10 cellular contexts compared by ENCODE assay signal in genomic region chrX:107721318-107721717, GRCh38. TPM values are rescaled to one million over a fixed set of nuclear protein-coding genes. Genes with fewer than 3 reads are reported as not detected.
DNase-seq lines count a peak whose midpoint lies in the region; ATAC-seq, FAIRE-seq and TF ChIP-seq lines count a peak whose summit lies in the region.
"Had no signal": no experiment of that assay in that cellular context is flagged by ENCODE, and none has a peak within 500 bp of the region (broad histone marks: within the 10 kb centered on the region; RNA-seq: fewer than 3 reads in every experiment).

No MANE protein-coding gene starts in this region.

- no peak overlapping the region for H3K4me3 Mint-ChIP-seq in astrocyte (ENCODE audit: unreplicated experiment)
- H3K4me3 Mint-ChIP-seq: activated CD4-positive, alpha-beta memory T cell treated with anti-CD3 and anti-CD28 coated beads, Interleukin-2, amount 10 ng/mL, durations not matched to agents 7 days and 5 days had no signal

- H3K9ac ChIP-seq in astrocyte (ENCODE audit: low read length), result no peak overlapping the region

- H3K9me3 ChIP-seq in right cardiac atrium (ENCODE audit: control insufficient read depth, low read length) (no peaks in the 10 kb centered on the region), astrocyte (ENCODE audit: insufficient read depth, low read depth, low read length) (no peaks in the 10 kb centered on the region), uterus (no peaks in the 10 kb centered on the region)

- TF ChIP-seq POLR2A in uterus (IDR thresholded peaks at IDR 0.05), result no peak

- peak overlapping the region; percentile 56 for H3K27ac ChIP-seq in right cardiac atrium (ENCODE audit: low read length)
- no peak overlapping the region for H3K27ac ChIP-seq in astrocyte (ENCODE audit: low read depth, low read length)
- H3K27ac ChIP-seq in uterus, result peak overlapping the region; percentile 21 to 49
- H3K27ac ChIP-seq: cardiac muscle cell had no signal

- no peaks in the 10 kb centered on the region for H3K79me2 ChIP-seq in astrocyte (ENCODE audit: insufficient read depth, low read length)

- H3K36me3 Mint-ChIP-seq in astrocyte (ENCODE audit: low read depth, unreplicated experiment), result no peaks in the 10 kb centered on the region

- FAIRE-seq in astrocyte (lab: Jason Lieb, UNC), result peak; percentile 89

- peaks cover 3% of the 10 kb centered on the region for H3K27me3 Mint-ChIP-seq in astrocyte (ENCODE audit: low read depth, unreplicated experiment)
- H3K27me3 Mint-ChIP-seq: activated CD4-positive, alpha-beta memory T cell treated with anti-CD3 and anti-CD28 coated beads, Interleukin-2, amount 10 ng/mL, durations not matched to agents 7 days and 5 days had no signal

- no peak overlapping the region for H2AFZ ChIP-seq in astrocyte (ENCODE audit: low read depth, low read length)

- intact Hi-C loops in right cardiac atrium (cut with DNase I), result loop anchor here in 1 of 4 donors (5.0 kb wide), 1 partner anchor 51 kb away; no protein-coding TSS in a partner anchor
- intact Hi-C loops in Right ventricle myocardium inferior (cut with DNase I), result no loop called here
- intact Hi-C loops in uterus (cut with DNase I; ENCODE audit: low total_unique reads), result no loop called here

- no peak overlapping the region for H3K4me3 ChIP-seq in right cardiac atrium (ENCODE audit: low read length)
- H3K4me3 ChIP-seq in astrocyte (ENCODE audit: insufficient read depth, low read depth, low read length), result no peak overlapping the region
- no peak overlapping the region for H3K4me3 ChIP-seq in uterus
- H3K4me3 ChIP-seq: cardiac muscle cell had no signal

- H3K4me1 ChIP-seq in right cardiac atrium (ENCODE audit: control insufficient read depth, insufficient read depth, low read length), result peaks cover 19% of the 10 kb centered on the region
- H3K4me1 ChIP-seq in astrocyte (ENCODE audit: insufficient read depth, low read length), result peaks cover 4% of the 10 kb centered on the region
- H3K4me1 ChIP-seq in uterus, result no peaks in the 10 kb centered on the region

- 55% methylated on average over 9 of the region's 9 CpGs for WGBS in right cardiac atrium

- H3K4me1 Mint-ChIP-seq in astrocyte (ENCODE audit: low read depth, unreplicated experiment), result peaks cover 18% of the 10 kb centered on the region

- DNase-seq in right cardiac atrium (peak in 1 of 3 donors; percentile 49), Right ventricle myocardium inferior (ENCODE audit: missing footprints) (no peak), astrocyte (ENCODE audit: low read depth) (no peak), uterus (no peak), NAMALWA (ENCODE audit: low spot score) (no peak), islet precursor cell (no peak)
- DNase-seq: activated CD4-positive, alpha-beta memory T cell treated with anti-CD3 and anti-CD28 coated beads, Interleukin-2, amount 10 ng/mL, durations not matched to agents 7 days and 5 days had no signal

- no peak for TF ChIP-seq CTCF in astrocyte (IDR thresholded peaks at IDR 0.05; ENCODE audit: insufficient read depth, low read depth, low read length)
- no peak for TF ChIP-seq CTCF in uterus (IDR thresholded peaks at IDR 0.05)

- H3K27me3 ChIP-seq in right cardiac atrium (ENCODE audit: control insufficient read depth, insufficient read depth) (no peaks in the 10 kb centered on the region), astrocyte (ENCODE audit: insufficient read depth, low read length) (no peaks in the 10 kb centered on the region), uterus (no peaks in the 10 kb centered on the region)
- H3K27me3 ChIP-seq: cardiac muscle cell had no signal

- no peaks in the 10 kb centered on the region for H4K20me1 ChIP-seq in astrocyte (ENCODE audit: insufficient read depth, low read length)

- no peak overlapping the region for H3K4me2 ChIP-seq in astrocyte (ENCODE audit: low read length)

- no peaks in the 10 kb centered on the region for H3K36me3 ChIP-seq in astrocyte (ENCODE audit: insufficient read depth, low read length)
- H3K36me3 ChIP-seq in uterus, result no peaks in the 10 kb centered on the region
- H3K36me3 ChIP-seq: cardiac muscle cell had no signal

- ATAC-seq in right cardiac atrium (no peak), Right ventricle myocardium inferior (no peak), HG03139 (IDR thresholded peaks at IDR 0.05; ENCODE audit: unreplicated experiment) (peak; percentile 46), GM19328 (IDR thresholded peaks at IDR 0.05; ENCODE audit: unreplicated experiment) (no peak)

- no peaks in the 10 kb centered on the region for H3K9me3 Mint-ChIP-seq in astrocyte (ENCODE audit: unreplicated experiment)
- H3K9me3 Mint-ChIP-seq: activated CD4-positive, alpha-beta memory T cell treated with anti-CD3 and anti-CD28 coated beads, Interleukin-2, amount 10 ng/mL, durations not matched to agents 7 days and 5 days had no signal

- H3K27ac Mint-ChIP-seq in astrocyte (ENCODE audit: unreplicated experiment), result no peak overlapping the region
- H3K27ac Mint-ChIP-seq: activated CD4-positive, alpha-beta memory T cell treated with anti-CD3 and anti-CD28 coated beads, Interleukin-2, amount 10 ng/mL, durations not matched to agents 7 days and 5 days had no signal

RNA-seq across cellular contexts. Expression of gene TSC22D3, which starts 54.3 kb away (rescaled TPM):
- total RNA-seq in right cardiac atrium, result 100 to 1,000 TPM in 1 of 4 donors, 10 to 100 TPM in 3; 52.6 to 129 (median 71.0) TPM
- 104 TPM for polyA plus RNA-seq in right cardiac atrium
- 72.0 TPM for total RNA-seq in Right ventricle myocardium inferior
- 30.7 and 35.4 TPM in 2 replicates for total RNA-seq in astrocyte
- total RNA-seq in uterus, result 100 to 1,000 TPM; 101 to 786 (median 475) TPM

RNA-seq across cellular contexts. Expression of gene NCBP2L, which starts 56.2 kb away (rescaled TPM):
- total RNA-seq in right cardiac atrium, result not detected
- not detected for polyA plus RNA-seq in right cardiac atrium
- not detected for total RNA-seq in Right ventricle myocardium inferior
- not detected in 2 replicates for total RNA-seq in astrocyte
- total RNA-seq in uterus, result not detected
- total RNA-seq: activated CD4-positive, alpha-beta memory T cell treated with anti-CD3 and anti-CD28 coated beads, Interleukin-2, amount 10 ng/mL, durations not matched to agents 7 days and 5 days; cardiac muscle cell had no signal
